ENCODE assay signal across 17 cellular contexts in genomic region chr1:161981735-161982525, GRCh38. TPM values are rescaled to one million over a fixed set of nuclear protein-coding genes. Genes with fewer than 3 reads are reported as not detected.
A peak's percentile ranks its signal among the peaks of the same experiment; 100 is the strongest.
DNase-seq lines count a peak whose midpoint lies in the region; TF ChIP-seq lines count a peak whose summit lies in the region.
"Had no signal": no experiment of that assay in that cellular context is flagged by ENCODE, and none has a peak within 500 bp of the region (broad histone marks: within the 10 kb centered on the region; RNA-seq: fewer than 3 reads in every experiment).

No MANE protein-coding gene starts in this region.

- no peak overlapping the region for H3K4me3 ChIP-seq in H7 (ENCODE audit: insufficient read depth, low read depth, low read length)
- no peak overlapping the region for H3K4me3 ChIP-seq in NB4 (ENCODE audit: low read depth, low read length)
- no peak overlapping the region for H3K4me3 ChIP-seq in coronary artery
- H3K4me3 ChIP-seq: GM23248, HAP-1 had no signal

- no peaks in the 10 kb centered on the region for H3K9me3 Mint-ChIP-seq in activated CD4-positive, alpha-beta T cell treated with anti-CD3 and anti-CD28 coated beads, Interleukin-2, amount 10 ng/mL, durations not matched to agents 24 days and 14 days
- H3K9me3 Mint-ChIP-seq in activated T-cell treated with anti-CD3 and anti-CD28 coated beads, Interleukin-2, amount 50 U/mL, for 24 hours: no peaks in the 10 kb centered on the region

- peak; percentile 62 for DNase-seq in H7
- peak; percentile 13 for DNase-seq in NB4 (ENCODE audit: low read depth)
- peak; percentile 50 for DNase-seq in coronary artery (ENCODE audit: low spot score)
- peak; percentile 39 for DNase-seq in left kidney (ENCODE audit: low read depth, low spot score)
- DNase-seq in DMS79 (lab: John Stamatoyannopoulos, UW): no peak
- DNase-seq in activated CD4-positive, alpha-beta T cell treated with anti-CD3 and anti-CD28 coated beads, Interleukin-2, amount 10 ng/mL, durations not matched to agents 24 days and 14 days: no peak
- no peak for DNase-seq in posterior vena cava (ENCODE audit: low spot score)
- no peak for DNase-seq in activated T-cell treated with anti-CD3 and anti-CD28 coated beads, Interleukin-2, amount 50 U/mL, for 24 hours
- DNase-seq: C1 segment of cervical spinal cord; Calu3; CD4-positive, alpha-beta memory T cell; COR-L47; DMS53; DND-41; GM23248; HFFc6 had no signal

- H3K27me3 Mint-ChIP-seq in activated CD4-positive, alpha-beta T cell treated with anti-CD3 and anti-CD28 coated beads, Interleukin-2, amount 10 ng/mL, durations not matched to agents 24 days and 14 days: peaks cover 2% of the 10 kb centered on the region
- no peaks in the 10 kb centered on the region for H3K27me3 Mint-ChIP-seq in activated T-cell treated with anti-CD3 and anti-CD28 coated beads, Interleukin-2, amount 50 U/mL, for 24 hours
- H3K27me3 Mint-ChIP-seq: CD4-positive, alpha-beta memory T cell had no signal

- no peaks in the 10 kb centered on the region for H3K4me1 Mint-ChIP-seq in activated CD4-positive, alpha-beta T cell treated with anti-CD3 and anti-CD28 coated beads, Interleukin-2, amount 10 ng/mL, durations not matched to agents 24 days and 14 days
- no peaks in the 10 kb centered on the region for H3K4me1 Mint-ChIP-seq in activated T-cell treated with anti-CD3 and anti-CD28 coated beads, Interleukin-2, amount 50 U/mL, for 24 hours (ENCODE audit: low read depth)
- H3K4me1 Mint-ChIP-seq: CD4-positive, alpha-beta memory T cell had no signal

- TF ChIP-seq POLR2A in NB4 (IDR thresholded peaks at IDR 0.05; ENCODE audit: extremely low read depth, insufficient read length): no peak

- H3K27me3 ChIP-seq in H7 (ENCODE audit: control insufficient read depth, insufficient read depth, low read length): no peaks in the 10 kb centered on the region

- TF ChIP-seq CTCF in NB4 (IDR thresholded peaks at IDR 0.05; ENCODE audit: low read depth, low read length): no peak
- TF ChIP-seq CTCF in coronary artery (IDR thresholded peaks at IDR 0.05): no peak

- no peaks in the 10 kb centered on the region for H3K36me3 ChIP-seq in H7 (replicated peaks; ENCODE audit: control insufficient read depth, insufficient read depth, low read length)
- H3K36me3 ChIP-seq: HAP-1 had no signal

- H3K4me3 Mint-ChIP-seq in activated CD4-positive, alpha-beta T cell treated with anti-CD3 and anti-CD28 coated beads, Interleukin-2, amount 10 ng/mL, durations not matched to agents 24 days and 14 days: no peak overlapping the region
- no peak overlapping the region for H3K4me3 Mint-ChIP-seq in activated T-cell treated with anti-CD3 and anti-CD28 coated beads, Interleukin-2, amount 50 U/mL, for 24 hours
- H3K4me3 Mint-ChIP-seq: CD4-positive, alpha-beta memory T cell; HFFc6 had no signal

- H3K27ac ChIP-seq in coronary artery: no peak overlapping the region
- H3K27ac ChIP-seq: GM23248 had no signal

- H3K36me3 Mint-ChIP-seq in activated CD4-positive, alpha-beta T cell treated with anti-CD3 and anti-CD28 coated beads, Interleukin-2, amount 10 ng/mL, durations not matched to agents 24 days and 14 days (ENCODE audit: low read depth): no peaks in the 10 kb centered on the region
- no peaks in the 10 kb centered on the region for H3K36me3 Mint-ChIP-seq in activated T-cell treated with anti-CD3 and anti-CD28 coated beads, Interleukin-2, amount 50 U/mL, for 24 hours (ENCODE audit: low read depth)
- H3K36me3 Mint-ChIP-seq: CD4-positive, alpha-beta memory T cell had no signal

- no peak overlapping the region for H3K27ac Mint-ChIP-seq in activated CD4-positive, alpha-beta T cell treated with anti-CD3 and anti-CD28 coated beads, Interleukin-2, amount 10 ng/mL, durations not matched to agents 24 days and 14 days
- no peak overlapping the region for H3K27ac Mint-ChIP-seq in activated T-cell treated with anti-CD3 and anti-CD28 coated beads, Interleukin-2, amount 50 U/mL, for 24 hours
- H3K27ac Mint-ChIP-seq: HFFc6 had no signal

- intact Hi-C loops in activated CD4-positive, alpha-beta T cell treated with anti-CD3 and anti-CD28 coated beads, Interleukin-2, amount 10 ng/mL, durations not matched to agents 24 days and 14 days (cut with micrococcal nuclease): no loop called here
- intact Hi-C loops in posterior vena cava (cut with DNase I): no loop called here

RNA-seq across cellular contexts. Expression of gene OLFML2B, which starts 41.7 kb away (rescaled TPM):
- total RNA-seq in H7 (2014; rRNA removed; shearing (Covaris generic)): 0.45 and 0.92 TPM in 2 replicates
- total RNA-seq in activated CD4-positive, alpha-beta T cell treated with anti-CD3 and anti-CD28 coated beads, Interleukin-2, amount 10 ng/mL, durations not matched to agents 24 days and 14 days: not detected in 2 replicates
- total RNA-seq in posterior vena cava: 10 to 100 TPM; 30.8 to 49.7 TPM
- total RNA-seq: Calu3 had no signal

Comparison
In these comparisons a context has a peak if more than half of its experiments do, and no peak if none do; other contexts are left out.
1. DNase-seq: peak in H7 (single experiment), NB4 (single experiment), coronary artery (single experiment) and left kidney (single experiment); none in DMS79 (single experiment), activated CD4-positive, alpha-beta T cell treated with anti-CD3 and anti-CD28 coated beads, Interleukin-2, amount 10 ng/mL, durations not matched to agents 24 days and 14 days (single experiment), posterior vena cava (single experiment) and activated T-cell treated with anti-CD3 and anti-CD28 coated beads, Interleukin-2, amount 50 U/mL, for 24 hours (single experiment).
2. RNA of gene OLFML2B, which starts 41.7 kb away (total RNA-seq): 30.8 to 49.7 TPM in posterior vena cava; 0.45 to 0.92 TPM in H7 and not detected in activated CD4-positive, alpha-beta T cell treated with anti-CD3 and anti-CD28 coated beads, Interleukin-2, amount 10 ng/mL, durations not matched to agents 24 days and 14 days; every median in the first group is over 10 times any median in the second.